8 cellular contexts compared by ENCODE assay signal in the genomic region with DNA sequence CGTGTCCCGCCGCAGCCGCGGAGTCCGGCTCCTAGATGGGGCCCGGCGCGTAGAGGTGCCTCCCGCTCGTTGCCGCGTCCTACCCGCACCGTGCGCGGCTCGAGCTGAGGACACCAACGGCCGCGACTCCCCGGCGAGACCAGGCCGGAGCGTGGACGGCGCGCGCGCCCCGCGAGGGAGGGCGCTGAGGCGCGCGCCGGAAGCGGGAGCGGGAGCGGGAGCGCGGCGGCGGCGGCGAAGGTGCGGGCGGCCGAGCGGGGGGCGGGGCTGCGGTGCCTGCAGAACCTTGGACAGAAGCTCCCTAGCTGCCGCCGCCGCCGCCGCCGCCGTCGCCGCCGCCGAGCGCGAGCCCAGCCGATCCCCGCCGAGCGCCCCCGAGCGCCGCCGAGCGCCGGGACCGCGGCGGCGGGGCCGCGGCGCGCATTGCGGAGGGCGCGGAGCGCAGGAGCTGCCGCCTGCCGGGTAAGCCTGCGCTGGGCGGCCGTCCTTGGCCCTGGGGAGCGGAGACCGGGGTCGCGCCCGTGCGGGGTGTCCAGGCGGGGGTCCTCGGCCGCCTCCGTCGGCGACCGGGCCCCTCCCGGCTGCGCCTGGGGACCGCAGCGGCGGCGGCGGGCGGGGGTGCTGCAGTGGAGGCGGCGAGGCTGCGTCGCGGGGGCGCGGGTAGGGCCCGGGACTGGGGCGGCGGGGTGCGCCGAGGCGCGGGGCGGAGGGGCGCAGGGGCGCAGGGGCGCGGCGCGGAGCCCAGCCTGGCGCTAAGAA. TPM values are rescaled to one million over a fixed set of nuclear protein-coding genes. Genes with fewer than 3 reads are reported as not detected.
DNase-seq lines count a peak whose midpoint lies in the region; ATAC-seq lines count a peak whose summit lies in the region.

A gene (plus strand): TSS at position 293 of the 759 bp plus-strand sequence. CDS start 628 bp downstream, outside the sequence.

- H3K9ac ChIP-seq in NT2/D1 (ENCODE audit: insufficient read length, low read depth) = peak within 1 kb of the TSS; percentile 79

- DNase-seq in AG08396 (ENCODE audit: low spot score) = peak; percentile 94
- no peak for DNase-seq in NT2/D1 (ENCODE audit: low read depth, low spot score)
- DNase-seq in activated T-cell treated with anti-CD3 and anti-CD28 coated beads, Interleukin-2, amount 50 U/mL, for 24 hours = peak; percentile 83

- no peaks in the 10 kb centered on the region for H3K9me3 ChIP-seq in NT2/D1 (ENCODE audit: insufficient read depth, low read length)
- no peaks in the 10 kb centered on the region for H3K9me3 ChIP-seq in muscle layer of duodenum (ENCODE audit: control insufficient read depth in 1 of 2, low read length in 2 of 2)

- H3K27me3 Mint-ChIP-seq in activated T-cell treated with anti-CD3 and anti-CD28 coated beads, Interleukin-2, amount 50 U/mL, for 24 hours = no peaks in the 10 kb centered on the region
- H3K27me3 Mint-ChIP-seq in stimulated activated naive CD8-positive, alpha-beta T cell treated with anti-CD3 and anti-CD28 coated beads, Interleukin-15, Interleukin-2, amounts not matched to agents 100 ng/mL and 50 ng/mL, for 24 hours = no peaks in the 10 kb centered on the region

- peak within 1 kb of the TSS; percentile 86 for H3K27ac Mint-ChIP-seq in activated T-cell treated with anti-CD3 and anti-CD28 coated beads, Interleukin-2, amount 50 U/mL, for 24 hours
- peak within 1 kb of the TSS; percentile 92 for H3K27ac Mint-ChIP-seq in stimulated activated naive CD8-positive, alpha-beta T cell treated with anti-CD3 and anti-CD28 coated beads, Interleukin-15, Interleukin-2, amounts not matched to agents 100 ng/mL and 50 ng/mL, for 24 hours

- H3K4me3 Mint-ChIP-seq in activated T-cell treated with anti-CD3 and anti-CD28 coated beads, Interleukin-2, amount 50 U/mL, for 24 hours = peak within 1 kb of the TSS; percentile 90
- H3K4me3 Mint-ChIP-seq in stimulated activated naive CD8-positive, alpha-beta T cell treated with anti-CD3 and anti-CD28 coated beads, Interleukin-15, Interleukin-2, amounts not matched to agents 100 ng/mL and 50 ng/mL, for 24 hours = peak within 1 kb of the TSS; percentile 98

- H3K36me3 Mint-ChIP-seq in activated T-cell treated with anti-CD3 and anti-CD28 coated beads, Interleukin-2, amount 50 U/mL, for 24 hours (ENCODE audit: low read depth) = peaks cover 64% of the 10 kb centered on the region
- H3K36me3 Mint-ChIP-seq in stimulated activated naive CD8-positive, alpha-beta T cell treated with anti-CD3 and anti-CD28 coated beads, Interleukin-15, Interleukin-2, amounts not matched to agents 100 ng/mL and 50 ng/mL, for 24 hours (ENCODE audit: low read depth) = peaks cover 44% of the 10 kb centered on the region

- no peak within 1 kb of the TSS for H3K27ac ChIP-seq in muscle layer of duodenum (ENCODE audit: low read length)

- no peaks in the 10 kb centered on the region for H3K27me3 ChIP-seq in NT2/D1 (ENCODE audit: insufficient read depth, insufficient read length)
- H3K27me3 ChIP-seq in muscle layer of duodenum (ENCODE audit: low read depth, low read length) = no peaks in the 10 kb centered on the region

- H3K4me1 Mint-ChIP-seq in activated T-cell treated with anti-CD3 and anti-CD28 coated beads, Interleukin-2, amount 50 U/mL, for 24 hours (ENCODE audit: low read depth) = peaks cover 52% of the 10 kb centered on the region
- peaks cover 47% of the 10 kb centered on the region for H3K4me1 Mint-ChIP-seq in stimulated activated naive CD8-positive, alpha-beta T cell treated with anti-CD3 and anti-CD28 coated beads, Interleukin-15, Interleukin-2, amounts not matched to agents 100 ng/mL and 50 ng/mL, for 24 hours (ENCODE audit: low read depth)

- no peaks in the 10 kb centered on the region for H3K9me3 Mint-ChIP-seq in activated T-cell treated with anti-CD3 and anti-CD28 coated beads, Interleukin-2, amount 50 U/mL, for 24 hours
- H3K9me3 Mint-ChIP-seq in stimulated activated naive CD8-positive, alpha-beta T cell treated with anti-CD3 and anti-CD28 coated beads, Interleukin-15, Interleukin-2, amounts not matched to agents 100 ng/mL and 50 ng/mL, for 24 hours = no peaks in the 10 kb centered on the region

- H3K4me3 ChIP-seq in NT2/D1 (ENCODE audit: insufficient read length, low read depth) = peak within 1 kb of the TSS; percentile 52
- H3K4me3 ChIP-seq in muscle layer of duodenum (ENCODE audit: low read depth in 1 of 2, low read length in 2 of 2) = peak within 1 kb of the TSS; percentile 37 to 76

- ATAC-seq in GM18868 (IDR thresholded peaks at IDR 0.05; ENCODE audit: unreplicated experiment) = peak; percentile 51
- ATAC-seq in HG03175 (IDR thresholded peaks at IDR 0.05; ENCODE audit: unreplicated experiment) = peak; percentile 41
- ATAC-seq in esophagus mucosa = peak; percentile 38

- peaks cover 40% of the 10 kb centered on the region for H3K36me3 ChIP-seq in NT2/D1 (ENCODE audit: insufficient read depth, insufficient read length, low read length)
- H3K36me3 ChIP-seq in muscle layer of duodenum (ENCODE audit: control insufficient read depth in 1 of 2, insufficient read depth in 2 of 2, low read length in 2 of 2) = peaks cover 7 to 8% of the 10 kb centered on the region in 2 donors

- H3K4me1 ChIP-seq in NT2/D1 (ENCODE audit: insufficient read depth, insufficient read length) = peaks cover 19% of the 10 kb centered on the region
- H3K4me1 ChIP-seq in muscle layer of duodenum (ENCODE audit: control insufficient read depth in 1 of 2, insufficient read depth in 2 of 2, low read length in 2 of 2) = peaks cover 0 to 30% of the 10 kb centered on the region in 2 donors

RNA-seq across cellular contexts. Expression of the gene that starts here (rescaled TPM):
- total RNA-seq in esophagus mucosa = 12.6 TPM
